8 cellular contexts compared by ENCODE assay signal in the genomic region with DNA sequence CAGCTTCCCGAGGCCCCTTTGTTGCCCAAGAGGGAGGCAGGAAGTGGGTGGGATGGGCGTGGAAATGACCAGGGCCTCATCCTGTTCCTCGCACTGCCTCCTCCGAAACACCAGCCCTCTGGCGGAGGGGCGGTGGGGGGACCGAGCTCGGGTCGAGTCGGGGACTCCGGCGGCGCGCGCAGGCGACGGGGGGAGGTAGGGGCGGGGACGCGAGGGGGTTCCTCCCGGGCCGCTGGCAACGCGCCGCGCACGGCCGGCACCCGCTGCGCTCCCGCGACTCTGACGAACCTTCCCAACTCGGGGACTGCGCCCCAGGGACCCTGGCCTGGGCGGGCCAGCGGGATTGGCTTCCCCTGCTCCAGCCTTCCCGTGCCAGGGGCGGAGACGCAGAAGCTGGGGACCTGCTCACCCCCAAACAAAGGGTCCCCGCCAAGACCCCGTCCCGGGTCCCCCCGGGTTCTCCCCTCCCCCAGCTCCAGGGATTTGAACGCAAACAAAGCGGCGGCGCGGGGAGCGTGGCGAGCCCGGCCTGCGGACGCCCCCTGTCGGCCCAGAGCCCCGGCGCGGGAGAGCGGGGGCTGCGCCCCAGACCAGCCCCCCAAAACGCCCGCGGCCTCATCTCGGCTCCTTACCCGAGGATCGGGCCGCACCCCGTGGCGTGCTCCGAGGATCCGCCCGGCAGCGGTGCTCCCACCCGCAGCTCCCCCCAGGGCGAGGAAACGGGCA. TPM values are rescaled to one million over a fixed set of nuclear protein-coding genes. Genes with fewer than 3 reads are reported as not detected.
DNase-seq lines count a peak whose midpoint lies in the region; ATAC-seq, FAIRE-seq and TF ChIP-seq lines count a peak whose summit lies in the region.

No MANE protein-coding gene starts in this region.

- peaks cover 20% of the 10 kb centered on the region; the same call in 1 of the 2 replicates for H3K36me3 ChIP-seq in Loucy (ENCODE audit: insufficient read depth, low read length)
- peaks cover 49% of the 10 kb centered on the region for H3K36me3 ChIP-seq in K562 (ENCODE audit: control insufficient read depth, insufficient read depth, low read length)

- H3K4me2 ChIP-seq in Loucy (ENCODE audit: low read depth, low read length, poor library complexity, severe bottlenecking) (peak overlapping the region; percentile 93), K562 (ENCODE audit: insufficient read depth, low read length) (peak overlapping the region; percentile 93)

- H3K79me2 ChIP-seq in Loucy (ENCODE audit: insufficient read depth, low read length) (peaks cover 52% of the 10 kb centered on the region), K562 (ENCODE audit: control insufficient read depth, insufficient read depth, low read length) (peaks cover 83% of the 10 kb centered on the region)

- BruUV-seq in K562 (replicated peaks; lab: Mats Ljungman, UMichigan): no TSS peak

- CTCF ChIA-PET in K562 (lab: Yijun Ruan, JAX; ENCODE audit: low intra/inter-chr PET ratio): interaction anchor here (0.7 to 1.0 kb wide), 2 partner anchors 81 to 83 kb away, joined by 3 read pairs; no protein-coding TSS in a partner anchor

- H3K9me3 ChIP-seq in Loucy (ENCODE audit: insufficient read depth, low read depth, low read length): no peaks in the 10 kb centered on the region
- no peaks in the 10 kb centered on the region for H3K9me3 ChIP-seq in K562 (replicated peaks; ENCODE audit: control insufficient read depth, insufficient read depth, low read depth, low read length)

- POLR2A ChIA-PET in K562 (lab: Yijun Ruan, JAX): interaction anchor here (0.5 to 2.7 kb wide), 7 partner anchors 11 to 92 kb away, joined by 3 to 20 read pairs (median 3); a partner anchor contains a TSS

- intact Hi-C loops in K562 (cut with micrococcal nuclease): no loop called here

- H3K4me3 ChIP-seq in Loucy (ENCODE audit: low read length, poor library complexity, severe bottlenecking): peak overlapping the region; percentile 99
- peak overlapping the region; percentile 97 for H3K4me3 ChIP-seq in K562

- TF ChIP-seq CTCF in Loucy (conservative IDR thresholded peaks at IDR 0.05; ENCODE audit: low read length) (peak; percentile 69), K562 (IDR thresholded peaks at IDR 0.05 in 2 of 3, conservative IDR thresholded peaks at IDR 0.05 in 1 of 3; ENCODE audit: insufficient read depth in 2 of 3, low read depth in 1 of 3, low read length in 3 of 3) (peak; percentile 59 to 72 (median 62); a peak in 5 of 6 replicates)

- WGBS in K562 (ENCODE audit: insufficient coverage, low coverage, missing lambda C conversion rate): 0% methylated on average over 18 of the region's 76 CpGs

- peak overlapping the region; percentile 95 for H3K27ac ChIP-seq in K562 (ENCODE audit: extremely low read depth, low read depth, low read length)

- in situ Hi-C loops in K562 (cut with MboI): loop anchor here (25.0 kb wide), 1 partner anchor 244 kb away; a partner anchor contains a TSS

- ATAC-seq in GM19467 (IDR thresholded peaks at IDR 0.05; ENCODE audit: unreplicated experiment) (peak; percentile 44), K562 (peak; percentile 78), HG02970 (IDR thresholded peaks at IDR 0.05; ENCODE audit: low FRiP score, unreplicated experiment) (no peak)

- peak; percentile 61; the same call in 1 of the 2 replicates for TF ChIP-seq POLR2A in K562 (conservative IDR thresholded peaks at IDR 0.05)

- peak overlapping the region; percentile 89 for H2AFZ ChIP-seq in Loucy (ENCODE audit: low read length)
- H2AFZ ChIP-seq in K562 (ENCODE audit: low read depth, low read length): peak overlapping the region; percentile 41; the same call in 1 of the 2 replicates

- H3K9me2 ChIP-seq in Loucy (replicated peaks; ENCODE audit: low read depth, low read length): no peaks in the 10 kb centered on the region

- peak in 1 of 2 experiments; percentile 34; a peak in 2 of 4 replicates for TF ChIP-seq RAD21 in K562 (CRISPR knock-in tag; conservative IDR thresholded peaks at IDR 0.05 in 1 of 2, IDR thresholded peaks at IDR 0.05 in 1 of 2)

- H4K20me1 ChIP-seq in Loucy (ENCODE audit: insufficient read depth, low read length, poor library complexity, severe bottlenecking) (peaks cover 40% of the 10 kb centered on the region), K562 (replicated peaks; ENCODE audit: control insufficient read depth, insufficient read depth, low read length) (peaks cover 16% of the 10 kb centered on the region; the same call in 1 of the 2 replicates)

- H3K27me3 ChIP-seq in Loucy (ENCODE audit: insufficient read depth, low read length, poor library complexity, severe bottlenecking) (peaks cover 3% of the 10 kb centered on the region), K562 (ENCODE audit: control insufficient read depth in 2 of 2, insufficient read depth in 2 of 2, low read length in 2 of 2) (no peaks in the 10 kb centered on the region)

- DNase-seq in COR-L47 (lab: John Stamatoyannopoulos, UW) (peak; percentile 87), SW480 (ENCODE audit: low spot score) (peak; percentile 85), K562 (ENCODE audit: extremely low read depth in 1 of 4, low spot score in 3 of 4) (peak; percentile 88 to 94 (median 90)), hypothalamus (lab: John Stamatoyannopoulos, UW) (peak in 44 of 51 donors; percentile 36 to 87 (median 71)), renal cortical epithelial cell (ENCODE audit: low read depth) (peak; percentile 69)

- peaks cover 4% of the 10 kb centered on the region; the same call in 1 of the 2 replicates for H3F3A ChIP-seq in Loucy (ENCODE audit: low read depth)

- TF ChIP-seq EP300 in K562 (IDR thresholded peaks at IDR 0.05; ENCODE audit: low read length): no peak

- H3K9me1 ChIP-seq in K562 (ENCODE audit: control insufficient read depth, insufficient read depth, low read length): peaks cover 8% of the 10 kb centered on the region

- peak; percentile 40 for FAIRE-seq in K562 (lab: Jason Lieb, UNC)

- H3K4me1 ChIP-seq in Loucy (ENCODE audit: insufficient read depth, low read length, poor library complexity, severe bottlenecking) (peaks cover 17% of the 10 kb centered on the region), K562 (replicated peaks in 1 of 2; ENCODE audit: control insufficient read depth in 2 of 2, insufficient read depth in 2 of 2, low read length in 2 of 2) (peaks cover 27 to 89% of the 10 kb centered on the region in 2 experiments)

- H3K9ac ChIP-seq in Loucy (ENCODE audit: low read depth, low read length, poor library complexity, severe bottlenecking) (peak overlapping the region; percentile 100), K562 (ENCODE audit: insufficient read depth in 1 of 2, low read depth in 2 of 2, low read length in 2 of 2) (peak overlapping the region; percentile 90 to 100)

RNA-seq across cellular contexts. Expression of a gene that starts 1.2 kb away (rescaled TPM):
- total RNA-seq in K562 (2011; cell fraction: chromatin; rRNA removed; ENCODE audit: low replicate concordance): 229 and 466 TPM in 2 replicates
- total RNA-seq in K562 (2011; cell fraction: nucleolus; rRNA removed): 309 and 326 TPM in 2 replicates
- 244 and 282 TPM in 2 replicates for total RNA-seq in K562 (2011; cell fraction: nucleoplasm; rRNA removed)
- total RNA-seq in K562 (2014; rRNA removed): 28.8 and 35.6 TPM in 2 replicates
- 7.3 and 9.5 TPM in 2 replicates for total RNA-seq in K562 (2014; rRNA removed; fragmentation: Illumina TruSeq; extraction: Trizol)
- 23.9 and 24.6 TPM in 2 replicates for total RNA-seq in K562 (2015; rRNA removed; fragmentation: Illumina TruSeq; extraction: Trizol)
- 45.2 and 54.4 TPM in 2 replicates for total RNA-seq in K562 (2021)
- polyA plus RNA-seq in K562 (2011; rRNA removed): 59.7 and 110 TPM in 2 replicates
- 50.2 and 68.3 TPM in 2 replicates for polyA plus RNA-seq in K562 (2011; cell fraction: cytosol; rRNA removed)
- 313 and 392 TPM in 2 replicates for polyA plus RNA-seq in K562 (2011; cell fraction: nucleus; rRNA removed)
- polyA plus RNA-seq in K562 (2012): 39.1 and 59.5 TPM in 2 replicates
- polyA plus RNA-seq in K562 (2014; fragmentation: Illumina TruSeq; extraction: Trizol): 21.8 and 29.4 TPM in 2 replicates
- polyA plus RNA-seq in K562 (2014; fragmentation: Nextera tagmentation; extraction: Ambion mirVana): under 1 TPM; 0.32 to 0.89 TPM
- 35.5 and 36.2 TPM in 2 replicates for polyA plus RNA-seq in K562 (2014; rRNA removed)
- 56.4 and 73.7 TPM in 2 replicates for polyA minus RNA-seq in K562 (2011; rRNA and poly(A)+ RNA removed)
- 58.2 and 59.2 TPM in 2 replicates for polyA minus RNA-seq in K562 (2011; cell fraction: cytosol; rRNA and poly(A)+ RNA removed)
- polyA minus RNA-seq in K562 (2011; cell fraction: nucleus; rRNA and poly(A)+ RNA removed): 58.7 and 72.1 TPM in 2 replicates
- total RNA-seq in renal cortical epithelial cell: 17.5 and 25.3 TPM in 2 replicates

RNA-seq across cellular contexts. Expression of a gene that starts 10.9 kb away (rescaled TPM):
- total RNA-seq in K562 (2011; cell fraction: chromatin; rRNA removed; ENCODE audit: low replicate concordance): 39.7 and 71.7 TPM in 2 replicates
- 42.2 and 44.1 TPM in 2 replicates for total RNA-seq in K562 (2011; cell fraction: nucleolus; rRNA removed)
- total RNA-seq in K562 (2011; cell fraction: nucleoplasm; rRNA removed): 34.4 and 37.9 TPM in 2 replicates
- total RNA-seq in K562 (2014; rRNA removed): 33.1 and 50.4 TPM in 2 replicates
- 5.7 and 8.2 TPM in 2 replicates for total RNA-seq in K562 (2014; rRNA removed; fragmentation: Illumina TruSeq; extraction: Trizol)
- 21.2 and 21.9 TPM in 2 replicates for total RNA-seq in K562 (2015; rRNA removed; fragmentation: Illumina TruSeq; extraction: Trizol)
- total RNA-seq in K562 (2021): 29.8 and 31.2 TPM in 2 replicates
- 23.8 and 33.3 TPM in 2 replicates for polyA plus RNA-seq in K562 (2011; rRNA removed)
- polyA plus RNA-seq in K562 (2011; cell fraction: cytosol; rRNA removed): 27.1 and 60.5 TPM in 2 replicates
- 58.3 and 92.0 TPM in 2 replicates for polyA plus RNA-seq in K562 (2011; cell fraction: nucleus; rRNA removed)
- polyA plus RNA-seq in K562 (2012): 28.4 and 31.7 TPM in 2 replicates
- polyA plus RNA-seq in K562 (2014; fragmentation: Illumina TruSeq; extraction: Trizol): 15.0 and 22.7 TPM in 2 replicates
- 10 to 100 TPM; 16.7 to 26.0 TPM for polyA plus RNA-seq in K562 (2014; fragmentation: Nextera tagmentation; extraction: Ambion mirVana)
- polyA plus RNA-seq in K562 (2014; rRNA removed): 28.1 and 48.3 TPM in 2 replicates
- polyA minus RNA-seq in K562 (2011; rRNA and poly(A)+ RNA removed): 6.6 and 8.9 TPM in 2 replicates
- polyA minus RNA-seq in K562 (2011; cell fraction: cytosol; rRNA and poly(A)+ RNA removed): 7.1 and 9.9 TPM in 2 replicates
- polyA minus RNA-seq in K562 (2011; cell fraction: nucleus; rRNA and poly(A)+ RNA removed): 15.1 and 21.2 TPM in 2 replicates
- total RNA-seq in renal cortical epithelial cell: 4.7 and 6.3 TPM in 2 replicates

RNA-seq across cellular contexts. Expression of a gene that starts 24.9 kb away (rescaled TPM):
- 20.7 and 42.5 TPM in 2 replicates for total RNA-seq in K562 (2011; cell fraction: chromatin; rRNA removed; ENCODE audit: low replicate concordance)
- 27.0 and 27.3 TPM in 2 replicates for total RNA-seq in K562 (2011; cell fraction: nucleolus; rRNA removed)
- total RNA-seq in K562 (2011; cell fraction: nucleoplasm; rRNA removed): 19.0 and 21.1 TPM in 2 replicates
- total RNA-seq in K562 (2014; rRNA removed) (2.7 and 3.1 TPM in 2 replicates), K562 (2014; rRNA removed; fragmentation: Illumina TruSeq; extraction: Trizol) (1.8 and 2.0 TPM in 2 replicates), K562 (2015; rRNA removed; fragmentation: Illumina TruSeq; extraction: Trizol) (2.9 and 4.5 TPM in 2 replicates), K562 (2021) (2.8 and 4.1 TPM in 2 replicates), renal cortical epithelial cell (0.35 and 2.2 TPM in 2 replicates)
- polyA plus RNA-seq in K562 (2011; rRNA removed) (4.8 and 7.5 TPM in 2 replicates), K562 (2014; fragmentation: Illumina TruSeq; extraction: Trizol) (2.7 and 3.1 TPM in 2 replicates), K562 (2014; fragmentation: Nextera tagmentation; extraction: Ambion mirVana) (under 1 TPM; 0.32 to 0.34 TPM), K562 (2014; rRNA removed) (4.5 and 5.8 TPM in 2 replicates)
- polyA plus RNA-seq in K562 (2011; cell fraction: cytosol; rRNA removed): 2.9 and 5.5 TPM in 2 replicates
- 40.8 and 73.8 TPM in 2 replicates for polyA plus RNA-seq in K562 (2011; cell fraction: nucleus; rRNA removed)
- polyA plus RNA-seq in K562 (2012): 3.4 and 10.6 TPM in 2 replicates
- polyA minus RNA-seq in K562 (2011; rRNA and poly(A)+ RNA removed): 1.2 and 2.2 TPM in 2 replicates
- 0.95 and 2.6 TPM in 2 replicates for polyA minus RNA-seq in K562 (2011; cell fraction: cytosol; rRNA and poly(A)+ RNA removed)
- polyA minus RNA-seq in K562 (2011; cell fraction: nucleus; rRNA and poly(A)+ RNA removed): 6.3 and 6.9 TPM in 2 replicates

RNA-seq across cellular contexts. Expression of a gene that starts 52.6 kb away (rescaled TPM):
- 36.0 and 91.8 TPM in 2 replicates for total RNA-seq in K562 (2011; cell fraction: chromatin; rRNA removed; ENCODE audit: low replicate concordance)
- total RNA-seq in K562 (2011; cell fraction: nucleolus; rRNA removed): 60.5 and 68.7 TPM in 2 replicates
- total RNA-seq in K562 (2011; cell fraction: nucleoplasm; rRNA removed): 54.1 and 60.8 TPM in 2 replicates
- total RNA-seq in K562 (2014; rRNA removed) (6.0 and 7.7 TPM in 2 replicates), K562 (2014; rRNA removed; fragmentation: Illumina TruSeq; extraction: Trizol) (4.5 and 6.5 TPM in 2 replicates), K562 (2015; rRNA removed; fragmentation: Illumina TruSeq; extraction: Trizol) (5.6 and 7.6 TPM in 2 replicates), K562 (2021) (16.9 TPM in 2 replicates), renal cortical epithelial cell (5.2 and 21.8 TPM in 2 replicates)
- polyA plus RNA-seq in K562 (2011; rRNA removed) (5.7 and 10.6 TPM in 2 replicates), K562 (2014; fragmentation: Illumina TruSeq; extraction: Trizol) (11.7 and 11.8 TPM in 2 replicates), K562 (2014; fragmentation: Nextera tagmentation; extraction: Ambion mirVana) (1 to 10 TPM; 1.4 to 1.6 TPM), K562 (2014; rRNA removed) (7.1 and 9.9 TPM in 2 replicates)
- polyA plus RNA-seq in K562 (2011; cell fraction: cytosol; rRNA removed): 10.7 and 16.0 TPM in 2 replicates
- polyA plus RNA-seq in K562 (2011; cell fraction: nucleus; rRNA removed): 25.5 and 35.7 TPM in 2 replicates
- polyA plus RNA-seq in K562 (2012): 11.7 and 15.0 TPM in 2 replicates
- polyA minus RNA-seq in K562 (2011; rRNA and poly(A)+ RNA removed): 12.8 and 16.0 TPM in 2 replicates
- 15.2 and 25.2 TPM in 2 replicates for polyA minus RNA-seq in K562 (2011; cell fraction: cytosol; rRNA and poly(A)+ RNA removed)
- polyA minus RNA-seq in K562 (2011; cell fraction: nucleus; rRNA and poly(A)+ RNA removed): 15.1 and 17.1 TPM in 2 replicates
